ENCODE assay signal across 8 cellular contexts in the genomic region with DNA sequence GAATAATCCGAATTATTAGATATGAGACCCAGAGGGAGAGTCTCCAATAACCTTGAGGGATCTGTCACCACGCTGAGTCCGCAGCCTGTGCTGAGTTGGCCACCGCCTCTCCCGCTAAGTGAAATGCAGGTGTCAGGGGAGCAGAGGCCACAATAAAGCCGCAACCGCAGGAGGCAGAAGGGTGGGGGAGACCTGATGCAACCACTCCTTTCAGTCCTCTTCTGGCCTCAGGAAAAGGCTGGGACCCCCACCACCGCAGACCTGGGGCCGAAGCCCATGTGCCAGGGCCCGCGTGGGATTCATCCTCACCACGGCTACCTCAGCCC. TPM values are rescaled to one million over a fixed set of nuclear protein-coding genes. Genes with fewer than 3 reads are reported as not detected.
DNase-seq lines count a peak whose midpoint lies in the region; ATAC-seq and TF ChIP-seq lines count a peak whose summit lies in the region.

No MANE protein-coding gene starts in this region.

- H3K36me3 ChIP-seq in hepatocyte (replicated peaks; ENCODE audit: insufficient read depth, low read depth), result no peaks in the 10 kb centered on the region

- H3K36me3 Mint-ChIP-seq in Calu3 (ENCODE audit: insufficient read depth, unreplicated experiment), result peaks cover 29% of the 10 kb centered on the region
- H3K36me3 Mint-ChIP-seq in activated T-helper 2 cell treated with anti-CD3 and anti-CD28 coated beads, Interferon-gamma antibody, Interleukin-2, Interleukin-4, amounts not matched to agents 10 μg/mL and 5 μg/mL and 100 μg/mL, durations not matched to agents 14 hours and 24 hours and 36 hours (ENCODE audit: low read depth), result no peaks in the 10 kb centered on the region
- no peaks in the 10 kb centered on the region for H3K36me3 Mint-ChIP-seq in activated CD8-positive, alpha-beta memory T cell treated with anti-CD3 and anti-CD28 coated beads, Interleukin-2, amount 10 ng/mL, durations not matched to agents 7 days and 5 days

- H3K79me2 ChIP-seq in hepatocyte, result peaks cover 40% of the 10 kb centered on the region

- H3K27me3 ChIP-seq in hepatocyte, result peaks cover 4% of the 10 kb centered on the region

- H3K4me3 Mint-ChIP-seq in Calu3 (ENCODE audit: low read depth, unreplicated experiment), result peak overlapping the region; percentile 94
- peak overlapping the region; percentile 39 for H3K4me3 Mint-ChIP-seq in activated T-helper 2 cell treated with anti-CD3 and anti-CD28 coated beads, Interferon-gamma antibody, Interleukin-2, Interleukin-4, amounts not matched to agents 10 μg/mL and 5 μg/mL and 100 μg/mL, durations not matched to agents 14 hours and 24 hours and 36 hours (ENCODE audit: low read depth)
- H3K4me3 Mint-ChIP-seq in activated CD8-positive, alpha-beta memory T cell treated with anti-CD3 and anti-CD28 coated beads, Interleukin-2, amount 10 ng/mL, durations not matched to agents 7 days and 5 days, result no peak overlapping the region

- WGBS in hepatocyte (ENCODE audit: low lambda C conversion rate, missing lambda C conversion rate), result 1% methylated on average over 12 of the region's 12 CpGs

- H3K4me1 Mint-ChIP-seq in Calu3 (ENCODE audit: low read depth, unreplicated experiment), result no peaks in the 10 kb centered on the region
- H3K4me1 Mint-ChIP-seq in activated T-helper 2 cell treated with anti-CD3 and anti-CD28 coated beads, Interferon-gamma antibody, Interleukin-2, Interleukin-4, amounts not matched to agents 10 μg/mL and 5 μg/mL and 100 μg/mL, durations not matched to agents 14 hours and 24 hours and 36 hours (ENCODE audit: low read depth), result peaks cover 5% of the 10 kb centered on the region
- peaks cover 6% of the 10 kb centered on the region for H3K4me1 Mint-ChIP-seq in activated CD8-positive, alpha-beta memory T cell treated with anti-CD3 and anti-CD28 coated beads, Interleukin-2, amount 10 ng/mL, durations not matched to agents 7 days and 5 days

- TF ChIP-seq CTCF in Calu3 (IDR thresholded peaks at IDR 0.05; ENCODE audit: unreplicated experiment), result no peak
- TF ChIP-seq CTCF in hepatocyte (IDR thresholded peaks at IDR 0.05; ENCODE audit: poor library complexity), result no peak

- peak overlapping the region; percentile 91 for H3K4me2 ChIP-seq in hepatocyte

- peak; percentile 46 for ATAC-seq in HG03432 (IDR thresholded peaks at IDR 0.05; ENCODE audit: unreplicated experiment)
- ATAC-seq in activated CD8-positive, alpha-beta memory T cell treated with anti-CD3 and anti-CD28 coated beads, Interleukin-2, amount 10 ng/mL, durations not matched to agents 7 days and 5 days, result no peak
- no peak for ATAC-seq in GM18861 (IDR thresholded peaks at IDR 0.05; ENCODE audit: unreplicated experiment)

- H3K9me3 ChIP-seq in hepatocyte (ENCODE audit: low read depth), result no peaks in the 10 kb centered on the region

- peak overlapping the region; percentile 6 for H3K27ac ChIP-seq in hepatocyte
- H3K27ac ChIP-seq in skin epidermis, result peak overlapping the region in 19 of 21 experiments; percentile 15 to 80 (median 68)

- peak; percentile 43 for DNase-seq in Calu3
- no peak for DNase-seq in activated T-helper 2 cell treated with anti-CD3 and anti-CD28 coated beads, Interferon-gamma antibody, Interleukin-2, Interleukin-4, amounts not matched to agents 10 μg/mL and 5 μg/mL and 100 μg/mL, durations not matched to agents 14 hours and 24 hours and 36 hours (ENCODE audit: low spot score)
- DNase-seq in hepatocyte (ENCODE audit: low spot score), result peak; percentile 35
- DNase-seq in activated CD8-positive, alpha-beta memory T cell treated with anti-CD3 and anti-CD28 coated beads, Interleukin-2, amount 10 ng/mL, durations not matched to agents 7 days and 5 days, result no peak
- DNase-seq in T1000 (lab: John Stamatoyannopoulos, UW), result no peak

- peak overlapping the region; percentile 51 for H3K4me3 ChIP-seq in hepatocyte
- peak overlapping the region; percentile 29 to 75 (median 56) for H3K4me3 ChIP-seq in skin epidermis

- CTCF ChIA-PET in Calu3 (lab: Charles Lee), result no interaction called here
- CTCF ChIA-PET in activated CD8-positive, alpha-beta memory T cell treated with anti-CD3 and anti-CD28 coated beads, Interleukin-2, amount 10 ng/mL, durations not matched to agents 7 days and 5 days (lab: Charles Lee), result no interaction called here

- peak overlapping the region; percentile 48 for H3K27ac Mint-ChIP-seq in Calu3 (ENCODE audit: unreplicated experiment)
- H3K27ac Mint-ChIP-seq in activated T-helper 2 cell treated with anti-CD3 and anti-CD28 coated beads, Interferon-gamma antibody, Interleukin-2, Interleukin-4, amounts not matched to agents 10 μg/mL and 5 μg/mL and 100 μg/mL, durations not matched to agents 14 hours and 24 hours and 36 hours, result no peak overlapping the region
- H3K27ac Mint-ChIP-seq in activated CD8-positive, alpha-beta memory T cell treated with anti-CD3 and anti-CD28 coated beads, Interleukin-2, amount 10 ng/mL, durations not matched to agents 7 days and 5 days, result no peak overlapping the region

- H3K9me3 Mint-ChIP-seq in Calu3 (ENCODE audit: low read depth, unreplicated experiment), result no peaks in the 10 kb centered on the region
- H3K9me3 Mint-ChIP-seq in activated T-helper 2 cell treated with anti-CD3 and anti-CD28 coated beads, Interferon-gamma antibody, Interleukin-2, Interleukin-4, amounts not matched to agents 10 μg/mL and 5 μg/mL and 100 μg/mL, durations not matched to agents 14 hours and 24 hours and 36 hours, result no peaks in the 10 kb centered on the region
- H3K9me3 Mint-ChIP-seq in activated CD8-positive, alpha-beta memory T cell treated with anti-CD3 and anti-CD28 coated beads, Interleukin-2, amount 10 ng/mL, durations not matched to agents 7 days and 5 days (ENCODE audit: low read depth), result no peaks in the 10 kb centered on the region

- peaks cover 20% of the 10 kb centered on the region for H3K4me1 ChIP-seq in hepatocyte (ENCODE audit: insufficient read depth)

- H3K9me2 ChIP-seq in hepatocyte (replicated peaks; ENCODE audit: insufficient read depth), result no peaks in the 10 kb centered on the region

- BruUV-seq in Calu3 (replicated peaks; lab: Mats Ljungman, UMichigan), result no TSS peak

- H3K27me3 Mint-ChIP-seq in Calu3 (ENCODE audit: unreplicated experiment), result peaks cover 31% of the 10 kb centered on the region
- peaks cover 68% of the 10 kb centered on the region for H3K27me3 Mint-ChIP-seq in activated T-helper 2 cell treated with anti-CD3 and anti-CD28 coated beads, Interferon-gamma antibody, Interleukin-2, Interleukin-4, amounts not matched to agents 10 μg/mL and 5 μg/mL and 100 μg/mL, durations not matched to agents 14 hours and 24 hours and 36 hours (ENCODE audit: low read depth)
- peaks cover 84% of the 10 kb centered on the region for H3K27me3 Mint-ChIP-seq in activated CD8-positive, alpha-beta memory T cell treated with anti-CD3 and anti-CD28 coated beads, Interleukin-2, amount 10 ng/mL, durations not matched to agents 7 days and 5 days

- H2AFZ ChIP-seq in hepatocyte, result peak overlapping the region; percentile 12

- no peaks in the 10 kb centered on the region for H4K20me1 ChIP-seq in hepatocyte (ENCODE audit: insufficient read depth, poor library complexity, severe bottlenecking)

- intact Hi-C loops in Calu3 (cut with micrococcal nuclease; ENCODE audit: unreplicated experiment), result loop anchor here (10.0 kb wide), 2 partner anchors 73 to 173 kb away; no protein-coding TSS in a partner anchor
- intact Hi-C loops in activated T-helper 2 cell treated with anti-CD3 and anti-CD28 coated beads, Interferon-gamma antibody, Interleukin-2, Interleukin-4, amounts not matched to agents 10 μg/mL and 5 μg/mL and 100 μg/mL, durations not matched to agents 14 hours and 24 hours and 36 hours (cut with micrococcal nuclease), result no loop called here

RNA-seq across cellular contexts. Expression of a gene that starts 0.6 kb away (rescaled TPM):
- 21.5 and 34.6 TPM in 2 replicates for total RNA-seq in Calu3 (2022)
- total RNA-seq in activated T-helper 2 cell treated with anti-CD3 and anti-CD28 coated beads, Interferon-gamma antibody, Interleukin-2, Interleukin-4, amounts not matched to agents 10 μg/mL and 5 μg/mL and 100 μg/mL, durations not matched to agents 14 hours and 24 hours and 36 hours, result 0.32 and 0.57 TPM in 2 replicates
- total RNA-seq in hepatocyte, result 40.8 and 82.4 TPM in 2 replicates
- 115 and 142 TPM in 2 replicates for polyA plus RNA-seq in hepatocyte
- total RNA-seq in activated CD8-positive, alpha-beta memory T cell treated with anti-CD3 and anti-CD28 coated beads, Interleukin-2, amount 10 ng/mL, durations not matched to agents 7 days and 5 days, result under 1 TPM; 0.03 to 0.54 TPM

Comparison
In these comparisons a context has a peak if more than half of its experiments do, and no peak if none do; other contexts are left out.
1. DNase-seq: peak in Calu3 (single experiment) and hepatocyte (single experiment); none in activated T-helper 2 cell treated with anti-CD3 and anti-CD28 coated beads, Interferon-gamma antibody, Interleukin-2, Interleukin-4, amounts not matched to agents 10 μg/mL and 5 μg/mL and 100 μg/mL, durations not matched to agents 14 hours and 24 hours and 36 hours (single experiment), activated CD8-positive, alpha-beta memory T cell treated with anti-CD3 and anti-CD28 coated beads, Interleukin-2, amount 10 ng/mL, durations not matched to agents 7 days and 5 days (single experiment) and T1000 (single experiment).
2. RNA of a gene that starts 0.6 kb away (total RNA-seq): 40.8 to 82.4 TPM in hepatocyte and 21.5 to 34.6 TPM in Calu3; 0.32 to 0.57 TPM in activated T-helper 2 cell treated with anti-CD3 and anti-CD28 coated beads, Interferon-gamma antibody, Interleukin-2, Interleukin-4, amounts not matched to agents 10 μg/mL and 5 μg/mL and 100 μg/mL, durations not matched to agents 14 hours and 24 hours and 36 hours and 0.03 to 0.54 TPM in activated CD8-positive, alpha-beta memory T cell treated with anti-CD3 and anti-CD28 coated beads, Interleukin-2, amount 10 ng/mL, durations not matched to agents 7 days and 5 days; every median in the first group is over 10 times any median in the second.